26 cellular contexts compared by ENCODE assay signal in the genomic region with DNA sequence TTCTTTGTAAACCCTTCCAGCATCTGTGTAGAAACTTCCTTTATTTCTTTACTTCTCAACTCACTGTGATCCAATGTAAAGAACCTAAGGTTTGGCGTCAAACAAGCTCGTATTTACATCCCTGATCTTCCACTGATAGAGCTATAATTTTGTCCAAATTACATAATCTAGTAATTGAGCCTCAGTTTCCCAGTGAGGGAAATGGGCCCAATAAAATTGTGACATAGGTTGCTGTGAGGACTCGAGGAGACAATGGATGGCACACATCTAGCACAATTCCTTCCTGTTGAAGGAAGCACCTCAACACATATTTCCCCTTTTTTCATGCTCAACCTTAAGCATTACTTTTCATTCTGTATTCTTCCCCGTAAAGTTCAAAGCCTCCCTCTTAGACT.
"Had no signal": no experiment of that assay in that cellular context is flagged by ENCODE, and none has a peak within 500 bp of the region (broad histone marks: within the 10 kb centered on the region; RNA-seq: fewer than 3 reads in every experiment).

No MANE protein-coding gene starts in this region.

- H3K36me3 Mint-ChIP-seq: mesothelial cell of epicardium had no signal

- FAIRE-seq: frontal cortex, keratinocyte had no signal

- H3K27me3 ChIP-seq: colonic mucosa, ovary, spleen, testis, tibial artery, upper lobe of left lung, uterus had no signal

- H3K9me3 Mint-ChIP-seq: dendritic cell treated with granulocyte-macrophage colony-stimulating factor and Interleukin-4, amounts not matched to agents 40 ng/mL and 50 ng/mL, for 4 days; memory B cell; mesothelial cell of epicardium; stimulated activated memory B cell treated with anti-CD40 and anti-IgM and Interleukin-4, amounts not matched to agents 10 μg/mL and 1 μg/mL and 100 μg/mL, for 72 hours had no signal

- H3K4me1 ChIP-seq: colonic mucosa, testis, tibial artery, uterus had no signal

- H3K36me3 ChIP-seq: colonic mucosa, ovary, spleen, tibial artery, upper lobe of left lung, uterus had no signal

- H3K27ac ChIP-seq: colonic mucosa, ovary, psoas muscle, skin epidermis, spleen, testis, tibial artery, upper lobe of left lung, uterus had no signal

- DNase-seq: colonic mucosa; effector CD8-positive, alpha-beta T cell; hypothalamus; mucosa of descending colon; naive B cell; occipital lobe; ovary; posterior cingulate gyrus; psoas muscle; right cardiac atrium; spleen; stimulated activated CD4-positive, alpha-beta T cell treated with anti-CD3 and anti-CD28 coated beads, Interleukin-4, amount 100 ng/mL, for 4 hours; stimulated activated naive CD8-positive, alpha-beta T cell treated with anti-CD3 and anti-CD28 coated beads, Interleukin-15, Interleukin-2, amounts not matched to agents 100 U/mL and 50 U/mL, for 24 hours; substantia nigra; testis; tibial artery; upper lobe of left lung; uterus had no signal

- ATAC-seq: mucosa of descending colon; psoas muscle; stimulated activated memory B cell treated with anti-CD40 and anti-IgM and Interleukin-4, amounts not matched to agents 10 μg/mL and 1 μg/mL and 100 μg/mL, for 72 hours; stimulated activated naive CD8-positive, alpha-beta T cell treated with anti-CD3 and anti-CD28 coated beads, Interleukin-15, Interleukin-2, amounts not matched to agents 100 U/mL and 50 U/mL, for 24 hours had no signal

- H3K4me3 ChIP-seq: colonic mucosa, lung, mucosa of descending colon, ovary, psoas muscle, skin epidermis, spleen, testis, tibial artery, upper lobe of left lung, uterus had no signal

- H3K4me1 Mint-ChIP-seq: memory B cell; naive B cell; stimulated activated memory B cell treated with anti-CD40 and anti-IgM and Interleukin-4, amounts not matched to agents 10 μg/mL and 1 μg/mL and 100 μg/mL, for 72 hours had no signal

- H3K4me3 Mint-ChIP-seq: dendritic cell treated with granulocyte-macrophage colony-stimulating factor and Interleukin-4, amounts not matched to agents 40 ng/mL and 50 ng/mL, for 4 days; memory B cell; mesothelial cell of epicardium; naive B cell; stimulated activated memory B cell treated with anti-CD40 and anti-IgM and Interleukin-4, amounts not matched to agents 10 μg/mL and 1 μg/mL and 100 μg/mL, for 72 hours had no signal

- H3K27ac Mint-ChIP-seq: dendritic cell treated with granulocyte-macrophage colony-stimulating factor and Interleukin-4, amounts not matched to agents 40 ng/mL and 50 ng/mL, for 4 days; memory B cell; mesothelial cell of epicardium; naive B cell; stimulated activated memory B cell treated with anti-CD40 and anti-IgM and Interleukin-4, amounts not matched to agents 10 μg/mL and 1 μg/mL and 100 μg/mL, for 72 hours had no signal

- H3K9me3 ChIP-seq: colonic mucosa, mucosa of descending colon, ovary, psoas muscle, spleen, testis, tibial artery, upper lobe of left lung, uterus had no signal
